ENCODE assay signal across 15 cellular contexts in genomic region chr15:100972975-100973350, GRCh38. TPM values are rescaled to one million over a fixed set of nuclear protein-coding genes. Genes with fewer than 3 reads are reported as not detected.
DNase-seq lines count a peak whose midpoint lies in the region; ATAC-seq and TF ChIP-seq lines count a peak whose summit lies in the region.
"Had no signal": no experiment of that assay in that cellular context is flagged by ENCODE, and none has a peak within 500 bp of the region (broad histone marks: within the 10 kb centered on the region; RNA-seq: fewer than 3 reads in every experiment).

No MANE protein-coding gene starts in this region.

- DNase-seq in cerebellum (ENCODE audit: low spot score) (peak; percentile 8), islet precursor cell (peak; percentile 52), WERI-Rb-1 (no peak), NCI-H1417 treated with DMSO at 0.1 percent for 48 hours (lab: John Stamatoyannopoulos, UW) (no peak)
- DNase-seq: activated CD4-positive, alpha-beta T cell treated with anti-CD3 and anti-CD28 coated beads, Interleukin-2, amount 50 U/mL, for 48 hours; effector memory CD4-positive, alpha-beta T cell; immature natural killer cell; NCI-H146; NCI-H748 treated with DMSO at 0.1 percent for 48 hours had no signal

- WGBS in gastroesophageal sphincter (ENCODE audit: low coverage in 1 of 2), 2 donors = 100% methylated on average over 1 of the region's 36 CpGs; no CpG with 5 or more reads in 1 of the 2 donors

- ATAC-seq in HG02623 (IDR thresholded peaks at IDR 0.05; ENCODE audit: unreplicated experiment) (no peak), gastroesophageal sphincter (no peak)

- H3K4me1 ChIP-seq in HUES48 (ENCODE audit: control insufficient read depth, insufficient read depth, low read length) (peaks cover 17% of the 10 kb centered on the region), rectal smooth muscle tissue (ENCODE audit: control insufficient read depth, insufficient read depth, low read length) (no peaks in the 10 kb centered on the region), gastroesophageal sphincter (peaks cover 0 to 12% (median 5%) of the 10 kb centered on the region in 3 donors)
- H3K4me1 ChIP-seq: BLaER1 had no signal

- peaks cover 51% of the 10 kb centered on the region for H3K27me3 ChIP-seq in HUES48 (ENCODE audit: control insufficient read depth, insufficient read depth, low read length)
- H3K27me3 ChIP-seq in rectal smooth muscle tissue (ENCODE audit: control insufficient read depth, insufficient read depth, low read length) = no peaks in the 10 kb centered on the region
- H3K27me3 ChIP-seq in gastroesophageal sphincter = peaks cover 51% of the 10 kb centered on the region
- no peaks in the 10 kb centered on the region for H3K27me3 ChIP-seq in WERI-Rb-1 (ENCODE audit: insufficient read depth, low read depth, severe bottlenecking)
- H3K27me3 ChIP-seq: BLaER1 had no signal

- TF ChIP-seq POLR2A in gastroesophageal sphincter (IDR thresholded peaks at IDR 0.05) = no peak

- TF ChIP-seq EP300 in gastroesophageal sphincter (IDR thresholded peaks at IDR 0.05) = no peak

- no peak overlapping the region for H3K9ac ChIP-seq in HUES48 (ENCODE audit: low read depth, low read length)
- no peak overlapping the region for H3K9ac ChIP-seq in rectal smooth muscle tissue (ENCODE audit: low read length)
- H3K9ac ChIP-seq: BLaER1 had no signal

- H3K9me3 ChIP-seq in HUES48 (ENCODE audit: control insufficient read depth, insufficient read depth, low read length) (no peaks in the 10 kb centered on the region), gastroesophageal sphincter (no peaks in the 10 kb centered on the region), WERI-Rb-1 (ENCODE audit: severe bottlenecking) (no peaks in the 10 kb centered on the region)

- H3K27ac ChIP-seq in HUES48 (ENCODE audit: low read depth, low read length) (no peak overlapping the region), rectal smooth muscle tissue (ENCODE audit: low read depth, low read length) (no peak overlapping the region), gastroesophageal sphincter (no peak overlapping the region), WERI-Rb-1 (no peak overlapping the region)
- H3K27ac ChIP-seq: BLaER1 had no signal

- H3K4me3 ChIP-seq in HUES48 (ENCODE audit: low read depth, low read length) = peak overlapping the region; percentile 63
- peak overlapping the region; percentile 57 for H3K4me3 ChIP-seq in rectal smooth muscle tissue (ENCODE audit: low read length)
- H3K4me3 ChIP-seq in gastroesophageal sphincter = peak overlapping the region in 1 of 2 donors; percentile 44
- no peak overlapping the region for H3K4me3 ChIP-seq in WERI-Rb-1 (ENCODE audit: low read depth, low read length)
- H3K4me3 ChIP-seq: BLaER1 had no signal

- TF ChIP-seq CTCF in gastroesophageal sphincter (IDR thresholded peaks at IDR 0.05) (no peak), WERI-Rb-1 (IDR thresholded peaks at IDR 0.05; ENCODE audit: low read depth, low read length) (no peak)

- H3K36me3 ChIP-seq in HUES48 (ENCODE audit: control insufficient read depth, insufficient read depth, low read length) = no peaks in the 10 kb centered on the region
- no peaks in the 10 kb centered on the region for H3K36me3 ChIP-seq in rectal smooth muscle tissue (ENCODE audit: control insufficient read depth, insufficient read depth, low read length)
- H3K36me3 ChIP-seq in gastroesophageal sphincter = peaks cover 0 to 3% of the 10 kb centered on the region in 2 donors
- no peaks in the 10 kb centered on the region for H3K36me3 ChIP-seq in WERI-Rb-1
- H3K36me3 ChIP-seq: BLaER1 had no signal

RNA-seq across cellular contexts. Expression of gene LRRK1, which starts 53.8 kb away (rescaled TPM):
- total RNA-seq in cerebellum = 8.9 TPM
- 10 to 100 TPM; 12.1 to 23.8 (median 15.2) TPM for total RNA-seq in gastroesophageal sphincter
- total RNA-seq: G401 had no signal

Comparison
In these comparisons a context has a peak if more than half of its experiments do, and no peak if none do; other contexts are left out.
1. DNase-seq: peak in cerebellum (single experiment) and islet precursor cell (single experiment); none in WERI-Rb-1 (single experiment) and NCI-H1417 treated with DMSO at 0.1 percent for 48 hours (single experiment).